ENCODE assay signal across 2 cellular contexts in the genomic region with DNA sequence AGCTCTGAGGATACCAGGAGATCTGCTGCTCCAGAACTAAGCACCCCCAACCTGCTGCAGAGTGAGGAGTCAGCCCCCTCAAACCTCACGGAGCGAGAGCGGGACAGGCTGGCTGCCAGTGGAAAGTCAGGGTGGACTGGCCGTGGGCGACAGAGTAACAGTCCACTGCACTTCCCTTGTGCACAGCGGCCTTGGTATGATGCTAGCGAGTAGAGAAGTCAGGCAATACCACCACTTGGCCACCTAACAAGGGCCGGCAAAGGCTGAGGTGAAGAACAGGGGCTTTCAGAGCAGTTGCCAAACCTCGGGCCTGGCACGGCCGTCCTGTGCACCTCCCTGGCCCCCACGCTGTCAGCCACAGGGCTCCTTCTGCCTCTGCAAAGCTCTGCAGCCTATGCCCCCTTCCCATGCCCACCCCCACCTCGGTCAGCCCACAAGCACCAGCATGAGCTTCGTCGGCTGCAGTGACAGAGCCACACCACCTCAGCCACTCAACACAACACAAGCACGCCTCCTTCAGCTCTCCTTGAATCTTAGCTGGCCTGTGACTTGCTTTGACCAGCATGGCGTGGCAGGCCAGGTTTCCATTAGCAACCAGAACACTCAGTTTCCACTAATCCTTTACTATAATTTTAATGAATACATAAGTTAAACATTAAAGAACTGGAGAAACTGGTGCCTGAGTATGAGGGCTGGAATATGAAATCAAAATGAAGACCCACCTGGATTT.
TF ChIP-seq lines count a peak whose summit lies in the region.

No MANE protein-coding gene starts in this region.

TF ChIP-seq in H1, 55 proteins besides CTCF, POLR2A, EP300 and RAD21 (continued from another document):
- TF ChIP-seq FOSL1 (IDR thresholded peaks at IDR 0.05; ENCODE audit: insufficient read depth, low read depth, low read length) (no peak), KDM5A (IDR thresholded peaks at IDR 0.05; ENCODE audit: low read length) (no peak), CREB1 (IDR thresholded peaks at IDR 0.05) (no peak), SIRT6 (IDR thresholded peaks at IDR 0.05; ENCODE audit: low read length) (no peak), EZH2 (IDR thresholded peaks at IDR 0.05; ENCODE audit: low read depth, low read length, severe bottlenecking) (no peak), POLR2AphosphoS5 (IDR thresholded peaks at IDR 0.05; ENCODE audit: low read depth, low read length) (no peak)
- TF ChIP-seq, protein P1, sequence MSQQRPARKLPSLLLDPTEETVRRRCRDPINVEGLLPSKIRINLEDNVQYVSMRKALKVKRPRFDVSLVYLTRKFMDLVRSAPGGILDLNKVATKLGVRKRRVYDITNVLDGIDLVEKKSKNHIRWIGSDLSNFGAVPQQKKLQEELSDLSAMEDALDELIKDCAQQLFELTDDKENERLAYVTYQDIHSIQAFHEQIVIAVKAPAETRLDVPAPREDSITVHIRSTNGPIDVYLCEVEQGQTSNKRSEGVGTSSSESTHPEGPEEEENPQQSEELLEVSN (IDR thresholded peaks at IDR 0.05): no peak
TF ChIP-seq in H1: peak in this region for 0.

TF ChIP-seq in SK-N-SH treated with all-trans-retinoic acid at 6 μM for 48 hours, 23 proteins besides CTCF, POLR2A, EP300 and RAD21 (continued from another document):
- TF ChIP-seq ZFP3 (CRISPR knock-in tag; IDR thresholded peaks at IDR 0.05): no peak
- no peak for TF ChIP-seq TOX (CRISPR knock-in tag; IDR thresholded peaks at IDR 0.05; ENCODE audit: borderline replicate concordance)
- TF ChIP-seq GLIS3 (CRISPR knock-in tag; IDR thresholded peaks at IDR 0.05): no peak
- no peak for TF ChIP-seq CSRNP3 (CRISPR knock-in tag; IDR thresholded peaks at IDR 0.05)
